1 cellular context compared by ENCODE assay signal in genomic region chr3:172687501-172687900, GRCh38.
TF ChIP-seq lines count a peak whose summit lies in the region.

No MANE protein-coding gene starts in this region.

TF ChIP-seq in endothelial cell of umbilical vein, 7 proteins besides CTCF, POLR2A, EP300 and RAD21 (continued from another document):
- TF ChIP-seq MAX (IDR thresholded peaks at IDR 0.05; ENCODE audit: insufficient read depth, insufficient read length) = no peak
- no peak for TF ChIP-seq EZH2 (IDR thresholded peaks at IDR 0.05; ENCODE audit: borderline replicate concordance, low read depth, low read length, severe bottlenecking)
